27 cellular contexts compared by ENCODE assay signal in the genomic region with DNA sequence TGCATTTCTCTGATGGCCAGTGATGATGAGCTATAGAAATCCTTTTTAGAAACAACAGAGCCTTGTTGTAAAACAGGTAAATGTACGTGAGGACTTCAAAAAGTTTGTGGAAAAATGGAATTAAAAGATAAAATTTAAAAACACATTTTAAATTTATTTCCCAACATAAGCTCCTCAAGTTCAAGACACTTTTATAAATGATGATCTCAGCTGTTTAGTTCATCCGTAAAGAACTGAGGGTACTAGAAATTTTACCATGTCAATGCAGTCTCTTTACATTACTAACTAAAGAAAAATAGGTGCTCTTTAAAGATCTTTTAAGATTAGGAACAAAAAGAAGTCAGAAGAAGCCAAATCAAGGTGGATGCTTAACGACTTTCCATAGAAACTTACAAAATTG. TPM values are rescaled to one million over a fixed set of nuclear protein-coding genes. Genes with fewer than 3 reads are reported as not detected.
DNase-seq lines count a peak whose midpoint lies in the region; ATAC-seq, FAIRE-seq and TF ChIP-seq lines count a peak whose summit lies in the region.
"Had no signal": no experiment of that assay in that cellular context is flagged by ENCODE, and none has a peak within 500 bp of the region (broad histone marks: within the 10 kb centered on the region; RNA-seq: fewer than 3 reads in every experiment).

No MANE protein-coding gene starts in this region.

- CTCF ChIA-PET in HepG2 (lab: Yijun Ruan, JAX; ENCODE audit: low intra/inter-chr PET ratio, low total read pairs): no interaction called here
- CTCF ChIA-PET in IMR-90 (lab: Yijun Ruan, JAX): no interaction called here
- CTCF ChIA-PET in K562 (lab: Yijun Ruan, JAX; ENCODE audit: low intra/inter-chr PET ratio): no interaction called here

- no peaks in the 10 kb centered on the region for H3K4me1 ChIP-seq in HepG2 (ENCODE audit: insufficient read depth, low read length)
- H3K4me1 ChIP-seq in right lobe of liver: no peaks in the 10 kb centered on the region
- no peaks in the 10 kb centered on the region for H3K4me1 ChIP-seq in IMR-90 (ENCODE audit: control insufficient read depth, insufficient read depth, low read length)
- H3K4me1 ChIP-seq in K562 (replicated peaks in 1 of 2; ENCODE audit: control insufficient read depth in 2 of 2, insufficient read depth in 2 of 2, low read length in 2 of 2): peaks cover 2 to 3% of the 10 kb centered on the region in 2 experiments; a peak in 3 of 5 replicates
- H3K4me1 ChIP-seq: BE2C had no signal

- H3K27ac ChIP-seq in HepG2 (ENCODE audit: extremely low read length, insufficient read depth, low read length): no peak overlapping the region
- H3K27ac ChIP-seq in right lobe of liver: no peak overlapping the region
- H3K27ac ChIP-seq in IMR-90 (ENCODE audit: insufficient read depth, low read length): no peak overlapping the region
- no peak overlapping the region for H3K27ac ChIP-seq in K562 (ENCODE audit: extremely low read depth, low read depth, low read length)
- H3K27ac ChIP-seq: 22Rv1, BLaER1 had no signal

- no peaks in the 10 kb centered on the region for H3K9me1 ChIP-seq in IMR-90 (ENCODE audit: insufficient read depth, low read length)
- H3K9me1 ChIP-seq in K562 (ENCODE audit: control insufficient read depth, insufficient read depth, low read length): no peaks in the 10 kb centered on the region

- no peak overlapping the region for H3K4ac ChIP-seq in IMR-90 (ENCODE audit: low read depth, low read length)

- ATAC-seq in HepG2: no peak
- no peak for ATAC-seq in right lobe of liver
- ATAC-seq in IMR-90 (ENCODE audit: low read depth): no peak
- ATAC-seq in K562: no peak
- ATAC-seq in HG02763 (IDR thresholded peaks at IDR 0.05; ENCODE audit: unreplicated experiment): no peak
- ATAC-seq: GM12878 had no signal

- no peaks in the 10 kb centered on the region for H4K20me1 ChIP-seq in HepG2 (ENCODE audit: insufficient read depth, low read length)
- no peaks in the 10 kb centered on the region for H4K20me1 ChIP-seq in IMR-90 (ENCODE audit: insufficient read depth, low read length)
- H4K20me1 ChIP-seq in K562 (replicated peaks; ENCODE audit: control insufficient read depth, insufficient read depth, low read length): no peaks in the 10 kb centered on the region
- H4K20me1 ChIP-seq: BLaER1 had no signal

- TF ChIP-seq RAD21 in HepG2 (CRISPR knock-in tag; IDR thresholded peaks at IDR 0.05): no peak
- no peak for TF ChIP-seq RAD21 in IMR-90 (IDR thresholded peaks at IDR 0.05; ENCODE audit: low read length)
- no peak for TF ChIP-seq RAD21 in K562 (CRISPR knock-in tag; conservative IDR thresholded peaks at IDR 0.05 in 1 of 2, IDR thresholded peaks at IDR 0.05 in 1 of 2)

- H2BK5ac ChIP-seq in IMR-90 (ENCODE audit: low read depth, low read length, poor library complexity, severe bottlenecking): no peak overlapping the region

- WGBS in HepG2 (ENCODE audit: low lambda C conversion rate): 94% methylated on average over 3 of the region's 3 CpGs
- WGBS in right lobe of liver (ENCODE audit: insufficient coverage, low coverage, low lambda C conversion rate, missing lambda C conversion rate): 88% methylated on average over 3 of the region's 3 CpGs
- whole genome bisulfite sequencing in IMR-90 (ENCODE audit: extremely low coverage in 2 of 2, insufficient read length in 1 of 2), 2 experiments: no CpG with 5 or more reads among the region's 3 CpGs
- WGBS in K562 (ENCODE audit: insufficient coverage, low coverage, missing lambda C conversion rate): 78% methylated on average over 3 of the region's 3 CpGs

- no peak overlapping the region for H4K91ac ChIP-seq in IMR-90 (ENCODE audit: insufficient read depth, low read depth, low read length)

- dilution Hi-C loops in IMR-90 (cut with HindIII; ENCODE audit: low sequenced_read_pairs, unreplicated experiment): no loop called here

- H3K36me3 ChIP-seq in HepG2 (replicated peaks in 1 of 2; ENCODE audit: control insufficient read depth in 1 of 2, insufficient read depth in 2 of 2, low read length in 2 of 2) (peaks cover 5 to 16% of the 10 kb centered on the region in 2 experiments; a peak in 4 of 5 replicates), right lobe of liver (no peaks in the 10 kb centered on the region), IMR-90 (ENCODE audit: control insufficient read depth, insufficient read depth, low read length) (no peaks in the 10 kb centered on the region), K562 (ENCODE audit: control insufficient read depth, insufficient read depth, low read length) (peaks cover 48% of the 10 kb centered on the region; the same call in 2 of the 3 replicates)

- H3K4me2 ChIP-seq in HepG2 (ENCODE audit: low read depth, low read length) (no peak overlapping the region), IMR-90 (ENCODE audit: low read depth, low read length) (no peak overlapping the region), K562 (ENCODE audit: insufficient read depth, low read length) (no peak overlapping the region)
- H3K4me2 ChIP-seq: BLaER1 had no signal

- POLR2A ChIA-PET in HepG2 (lab: Yijun Ruan, JAX): no interaction called here
- POLR2A ChIA-PET in IMR-90 (lab: Charles Lee; ENCODE audit: unreplicated experiment): no interaction called here
- POLR2A ChIA-PET in K562 (lab: Yijun Ruan, JAX): interaction anchor here (0.6 kb wide), 1 partner anchor 37 kb away, joined by 3 read pairs; no protein-coding TSS in a partner anchor

- no peak overlapping the region for H2BK15ac ChIP-seq in IMR-90 (ENCODE audit: low read depth, low read length)

- no peak overlapping the region for H3K56ac ChIP-seq in IMR-90 (ENCODE audit: extremely low read depth, insufficient read depth, low read length)

- no peak overlapping the region for H3K23ac ChIP-seq in IMR-90 (ENCODE audit: low read depth, low read length)

- DNase-seq in HepG2 (ENCODE audit: low spot score): no peak
- no peak for DNase-seq in right lobe of liver
- no peak for DNase-seq in IMR-90
- DNase-seq in K562 (ENCODE audit: extremely low read depth in 1 of 4, low spot score in 3 of 4): no peak
- no peak for DNase-seq in cerebellar nuclear complex (lab: John Stamatoyannopoulos, UW)
- no peak for DNase-seq in GM10266 (ENCODE audit: extremely low spot score)
- DNase-seq: ACHN; BE2C; C1 segment of cervical spinal cord; CD4-positive, alpha-beta memory T cell; CD4-positive, CD25-positive, alpha-beta regulatory T cell; CD8-positive, alpha-beta memory T cell; COR-L47; DMS 273 treated with DMSO at 0.1 percent for 48 hours; DMS153; DMS53; DMS79; DND-41; EL; GF-D8 had no signal

- H4K8ac ChIP-seq in IMR-90 (ENCODE audit: low read depth in 2 of 2, low read length in 2 of 2): no peak overlapping the region

- H2BK120ac ChIP-seq in IMR-90 (ENCODE audit: low read depth, low read length): no peak overlapping the region

- no peak overlapping the region for H3K9ac ChIP-seq in HepG2 (ENCODE audit: insufficient read depth, low read depth, low read length)
- H3K9ac ChIP-seq in IMR-90 (ENCODE audit: low read depth, low read length): no peak overlapping the region
- H3K9ac ChIP-seq in K562 (ENCODE audit: insufficient read depth in 1 of 2, low read depth in 2 of 2, low read length in 2 of 2): no peak overlapping the region
- H3K9ac ChIP-seq: BLaER1 had no signal

- H3K27me3 ChIP-seq in HepG2 (ENCODE audit: control insufficient read depth in 1 of 2, insufficient read depth in 2 of 2, low read length in 2 of 2) (no peaks in the 10 kb centered on the region), right lobe of liver (no peaks in the 10 kb centered on the region), IMR-90 (ENCODE audit: control insufficient read depth, insufficient read depth, low read length) (no peaks in the 10 kb centered on the region), K562 (ENCODE audit: control insufficient read depth in 2 of 2, insufficient read depth in 2 of 2, low read length in 2 of 2) (no peaks in the 10 kb centered on the region)
- H3K27me3 ChIP-seq: BE2C, BLaER1 had no signal

- no peak overlapping the region for H3K14ac ChIP-seq in IMR-90 (replicated peaks; ENCODE audit: low read depth, low read length)

- H3K9me3 ChIP-seq in HepG2 (ENCODE audit: low read length): no peaks in the 10 kb centered on the region
- no peaks in the 10 kb centered on the region for H3K9me3 ChIP-seq in right lobe of liver
- no peaks in the 10 kb centered on the region for H3K9me3 ChIP-seq in IMR-90 (ENCODE audit: control insufficient read depth, insufficient read depth, low read length)
- no peaks in the 10 kb centered on the region for H3K9me3 ChIP-seq in K562 (replicated peaks; ENCODE audit: control insufficient read depth, insufficient read depth, low read depth, low read length)
- H3K9me3 ChIP-seq: BE2C had no signal

- H2AFZ ChIP-seq in HepG2 (ENCODE audit: low read length) (no peak overlapping the region), IMR-90 (replicated peaks; ENCODE audit: low read length, poor library complexity) (no peak overlapping the region), K562 (ENCODE audit: low read depth, low read length) (no peak overlapping the region)

- no peak overlapping the region for H4K5ac ChIP-seq in IMR-90 (ENCODE audit: low read depth, low read length)

- no peak for TF ChIP-seq EP300 in HepG2 (IDR thresholded peaks at IDR 0.05; ENCODE audit: low read depth in 2 of 2, low read length in 2 of 2)
- TF ChIP-seq EP300 in HepG2 (CRISPR knock-in tag; IDR thresholded peaks at IDR 0.05; ENCODE audit: borderline replicate concordance): no peak
- TF ChIP-seq EP300 in K562 (IDR thresholded peaks at IDR 0.05; ENCODE audit: low read length): no peak

- no peaks in the 10 kb centered on the region for H3K79me1 ChIP-seq in IMR-90 (ENCODE audit: low read depth in 1 of 2, low read length in 2 of 2)

- no peak overlapping the region for H2AK9ac ChIP-seq in IMR-90 (replicated peaks; ENCODE audit: low read depth, low read length, poor library complexity)

- in situ Hi-C loops in HepG2 (cut with HindIII; ENCODE audit: extremely low pct_ligation_motif_present, low pct_unique_long_range_greater_than_20kb): no loop called here
- in situ Hi-C loops in IMR-90 (cut with MboI; ENCODE audit: low sequenced_read_pairs): no loop called here
- in situ Hi-C loops in K562 (cut with MboI): no loop called here

- H3K18ac ChIP-seq in IMR-90 (ENCODE audit: low read depth, low read length): no peak overlapping the region

- FAIRE-seq in HepG2 (lab: Jason Lieb, UNC) (no peak), K562 (lab: Jason Lieb, UNC) (no peak)
- FAIRE-seq: GM12878, GM12892, GM18507, GM19239 had no signal

- no peak overlapping the region for H2AK5ac ChIP-seq in IMR-90 (ENCODE audit: low read depth, low read length)

- intact Hi-C loops in HepG2 (cut with micrococcal nuclease; ENCODE audit: unreplicated experiment): no loop called here
- intact Hi-C loops in right lobe of liver (cut with DNase I): no loop called here
- intact Hi-C loops in IMR-90 (cut with micrococcal nuclease): no loop called here
- intact Hi-C loops in K562 (cut with micrococcal nuclease): no loop called here

- no TSS peak for BruUV-seq in HepG2 (replicated peaks; lab: Mats Ljungman, UMichigan)
- no TSS peak for BruUV-seq in IMR-90 (replicated peaks; lab: Mats Ljungman, UMichigan)
- BruUV-seq in K562 (replicated peaks; lab: Mats Ljungman, UMichigan): no TSS peak

- TF ChIP-seq CTCF in HepG2 (CRISPR knock-in tag; IDR thresholded peaks at IDR 0.05) (no peak), right lobe of liver (IDR thresholded peaks at IDR 0.05) (no peak), IMR-90 (conservative IDR thresholded peaks at IDR 0.05; ENCODE audit: low read depth, low read length) (no peak), K562 (IDR thresholded peaks at IDR 0.05 in 2 of 3, conservative IDR thresholded peaks at IDR 0.05 in 1 of 3; ENCODE audit: insufficient read depth in 2 of 3, low read depth in 1 of 3, low read length in 3 of 3) (no peak), GM10266 (IDR thresholded peaks at IDR 0.05; ENCODE audit: control insufficient read depth, insufficient read depth, low read depth, missing control alignments) (no peak)

- H3K4me3 ChIP-seq in HepG2 (replicated peaks in 1 of 3; ENCODE audit: insufficient read depth in 1 of 3, low read depth in 2 of 3, low read length in 3 of 3): no peak overlapping the region
- H3K4me3 ChIP-seq in right lobe of liver: no peak overlapping the region
- H3K4me3 ChIP-seq in IMR-90 (ENCODE audit: insufficient read depth, low read depth, low read length): no peak overlapping the region
- no peak overlapping the region for H3K4me3 ChIP-seq in K562
- H3K4me3 ChIP-seq: BLaER1, GM12878 had no signal

- no peak for TF ChIP-seq POLR2A in HepG2 (IDR thresholded peaks at IDR 0.05; ENCODE audit: insufficient read depth in 1 of 2, low read depth in 2 of 2, low read length in 2 of 2)
- no peak for TF ChIP-seq POLR2A in right lobe of liver (IDR thresholded peaks at IDR 0.05)
- TF ChIP-seq POLR2A in IMR-90 (IDR thresholded peaks at IDR 0.05; ENCODE audit: low read depth, low read length): no peak
- no peak for TF ChIP-seq POLR2A in K562 (conservative IDR thresholded peaks at IDR 0.05)

- no peak overlapping the region for H2BK20ac ChIP-seq in IMR-90 (ENCODE audit: low read depth, low read length)

- H3K79me2 ChIP-seq in HepG2 (ENCODE audit: insufficient read depth, low read length) (no peaks in the 10 kb centered on the region), K562 (ENCODE audit: control insufficient read depth, insufficient read depth, low read length) (0 out of 3 replicates have a peak, but pooled peaks cover 5% of the 10 kb centered on the region)

RNA-seq across cellular contexts. Expression of a gene that starts 52.5 kb away (rescaled TPM):
- 76.3 and 125 TPM in 2 replicates for total RNA-seq in HepG2 (2016; rRNA removed; fragmentation: Illumina TruSeq; extraction: Trizol)
- 12.2 and 14.5 TPM in 2 replicates for total RNA-seq in HepG2 (2016; cell fraction: cytosol; rRNA removed; fragmentation: Illumina TruSeq; extraction: Trizol; ENCODE audit: low read depth)
- total RNA-seq in HepG2 (2016; cell fraction: insoluble cytoplasmic fraction; rRNA removed; fragmentation: Illumina TruSeq; extraction: Trizol): 76.5 and 122 TPM in 2 replicates
- 17.5 and 23.6 TPM in 2 replicates for total RNA-seq in HepG2 (2016; cell fraction: membrane; rRNA removed; fragmentation: Illumina TruSeq; extraction: Trizol)
- 50.2 and 54.3 TPM in 2 replicates for total RNA-seq in HepG2 (2016; cell fraction: nucleus; rRNA removed; fragmentation: Illumina TruSeq; extraction: Trizol)
- 13.5 and 19.9 TPM in 2 replicates for polyA plus RNA-seq in HepG2 (2011; rRNA removed)
- 7.9 and 10.8 TPM in 2 replicates for polyA plus RNA-seq in HepG2 (2011; cell fraction: cytosol; rRNA removed)
- polyA plus RNA-seq in HepG2 (2011; cell fraction: nucleus; rRNA removed): 6.8 and 7.9 TPM in 2 replicates
- polyA plus RNA-seq in HepG2 (2012): 21.3 and 30.0 TPM in 2 replicates
- polyA plus RNA-seq in HepG2 (2016; cell fraction: cytosol; fragmentation: Illumina TruSeq; extraction: Trizol; ENCODE audit: low read depth): 2.7 and 3.2 TPM in 2 replicates
- polyA plus RNA-seq in HepG2 (2016; cell fraction: insoluble cytoplasmic fraction; fragmentation: Illumina TruSeq; extraction: Trizol; ENCODE audit: low read depth): 81.0 and 82.7 TPM in 2 replicates
- polyA plus RNA-seq in HepG2 (2016; cell fraction: membrane; fragmentation: Illumina TruSeq; extraction: Trizol; ENCODE audit: low read depth): 6.4 and 7.3 TPM in 2 replicates
- 42.8 and 46.2 TPM in 2 replicates for polyA plus RNA-seq in HepG2 (2016; cell fraction: nucleus; fragmentation: Illumina TruSeq; extraction: Trizol; ENCODE audit: insufficient read depth, low read depth)
- 14.0 and 23.3 TPM in 2 replicates for polyA minus RNA-seq in HepG2 (2011; rRNA and poly(A)+ RNA removed; ENCODE audit: low replicate concordance)
- polyA minus RNA-seq in HepG2 (2011; cell fraction: cytosol; rRNA and poly(A)+ RNA removed): 19.4 and 20.9 TPM in 2 replicates
- 25.5 and 29.3 TPM in 2 replicates for polyA minus RNA-seq in HepG2 (2011; cell fraction: nucleus; rRNA and poly(A)+ RNA removed)
- 1 to 10 TPM; 3.2 to 7.0 (median 5.2) TPM for total RNA-seq in right lobe of liver
- total RNA-seq in IMR-90 (2012; rRNA removed): 22.6 and 33.3 TPM in 2 replicates
- polyA plus RNA-seq in IMR-90 (2012; rRNA removed): 10.7 and 13.8 TPM in 2 replicates
- 2.0 and 3.2 TPM in 2 replicates for polyA plus RNA-seq in IMR-90 (2012; cell fraction: cytosol; rRNA removed)
- polyA plus RNA-seq in IMR-90 (2012; cell fraction: nucleus; rRNA removed; ENCODE audit: low replicate concordance): 0.75 and 4.6 TPM in 2 replicates
- total RNA-seq in K562 (2011; cell fraction: chromatin; rRNA removed; ENCODE audit: low replicate concordance): 35.6 and 139 TPM in 2 replicates
- total RNA-seq in K562 (2011; cell fraction: nucleolus; rRNA removed): 19.0 and 21.7 TPM in 2 replicates
- total RNA-seq in K562 (2011; cell fraction: nucleoplasm; rRNA removed): 21.8 and 27.2 TPM in 2 replicates
- 85.9 and 99.2 TPM in 2 replicates for total RNA-seq in K562 (2014; rRNA removed)
- 139 and 161 TPM in 2 replicates for total RNA-seq in K562 (2014; rRNA removed; fragmentation: Illumina TruSeq; extraction: Trizol)
- 109 and 118 TPM in 2 replicates for total RNA-seq in K562 (2015; rRNA removed; fragmentation: Illumina TruSeq; extraction: Trizol)
- total RNA-seq in K562 (2021): 95.1 and 113 TPM in 2 replicates
- 85.0 and 133 TPM in 2 replicates for polyA plus RNA-seq in K562 (2011; rRNA removed)
- 21.8 and 46.2 TPM in 2 replicates for polyA plus RNA-seq in K562 (2011; cell fraction: cytosol; rRNA removed)
- polyA plus RNA-seq in K562 (2011; cell fraction: nucleus; rRNA removed): 27.0 and 36.1 TPM in 2 replicates
- 63.4 and 77.6 TPM in 2 replicates for polyA plus RNA-seq in K562 (2012)
- 113 and 125 TPM in 2 replicates for polyA plus RNA-seq in K562 (2014; fragmentation: Illumina TruSeq; extraction: Trizol)
- polyA plus RNA-seq in K562 (2014; fragmentation: Nextera tagmentation; extraction: Ambion mirVana): 10 to 100 TPM; 51.8 to 60.6 TPM
- polyA plus RNA-seq in K562 (2014; rRNA removed): 93.2 and 93.3 TPM in 2 replicates
- polyA minus RNA-seq in K562 (2011; rRNA and poly(A)+ RNA removed): 137 and 148 TPM in 2 replicates
- 44.2 and 56.7 TPM in 2 replicates for polyA minus RNA-seq in K562 (2011; cell fraction: cytosol; rRNA and poly(A)+ RNA removed)
- polyA minus RNA-seq in K562 (2011; cell fraction: nucleus; rRNA and poly(A)+ RNA removed): 24.0 and 38.8 TPM in 2 replicates
